In genomic region chr3:147408180-147409105, GRCh38 we compare ENCODE assay signal across 13 cellular contexts. TPM values are rescaled to one million over a fixed set of nuclear protein-coding genes. Genes with fewer than 3 reads are reported as not detected.
A peak's percentile ranks its signal among the peaks of the same experiment; 100 is the strongest.
DNase-seq lines count a peak whose midpoint lies in the region; ATAC-seq, FAIRE-seq and TF ChIP-seq lines count a peak whose summit lies in the region.
"Had no signal": no experiment of that assay in that cellular context is flagged by ENCODE, and none has a peak within 500 bp of the region (broad histone marks: within the 10 kb centered on the region; RNA-seq: fewer than 3 reads in every experiment).

No MANE protein-coding gene starts in this region.

- H3K36me3 ChIP-seq in GM23338 (ENCODE audit: insufficient read depth), result no peaks in the 10 kb centered on the region
- no peaks in the 10 kb centered on the region for H3K36me3 ChIP-seq in lower lobe of right lung
- H3K36me3 ChIP-seq: transverse colon had no signal

- no peaks in the 10 kb centered on the region for H3K9me3 ChIP-seq in A549
- no peaks in the 10 kb centered on the region for H3K9me3 ChIP-seq in lower lobe of right lung
- H3K9me3 ChIP-seq: transverse colon had no signal

- no peak overlapping the region for H3K4me3 ChIP-seq in A549
- peak overlapping the region; percentile 71 for H3K4me3 ChIP-seq in GM23338
- H3K4me3 ChIP-seq in lower lobe of right lung, result no peak overlapping the region
- H3K4me3 ChIP-seq: transverse colon had no signal

- TF ChIP-seq CTCF in A549 (IDR thresholded peaks at IDR 0.05) (no peak), GM23338 (conservative IDR thresholded peaks at IDR 0.05; ENCODE audit: low read depth in 2 of 2) (no peak), mesothelial cell of epicardium (IDR thresholded peaks at IDR 0.05; ENCODE audit: unreplicated experiment) (no peak), lower lobe of right lung (IDR thresholded peaks at IDR 0.05) (no peak)

- no peak overlapping the region for H3K27ac Mint-ChIP-seq in GM23338
- H3K27ac Mint-ChIP-seq in mesothelial cell of epicardium, result no peak overlapping the region

- H3K27me3 Mint-ChIP-seq in GM23338 (ENCODE audit: insufficient read depth, low read depth, poor library complexity) (peaks cover 99% of the 10 kb centered on the region), mesothelial cell of epicardium (ENCODE audit: low read depth) (peaks cover 99% of the 10 kb centered on the region)

- no peaks in the 10 kb centered on the region for H3K36me3 Mint-ChIP-seq in GM23338 (ENCODE audit: low read depth)
- no peaks in the 10 kb centered on the region for H3K36me3 Mint-ChIP-seq in mesothelial cell of epicardium

- H3K4me3 Mint-ChIP-seq in GM23338 (peak overlapping the region; percentile 79), mesothelial cell of epicardium (peak overlapping the region; percentile 36)

- no peak for TF ChIP-seq POLR2A in A549 (IDR thresholded peaks at IDR 0.05; ENCODE audit: low read length)

- no peak for FAIRE-seq in A549 (lab: Jason Lieb, UNC)
- FAIRE-seq: bronchial epithelial cell had no signal

- H3K79me2 ChIP-seq in GM23338 (replicated peaks; ENCODE audit: insufficient read depth), result no peaks in the 10 kb centered on the region

- H3K27me3 ChIP-seq in GM23338 (ENCODE audit: insufficient read depth) (peaks cover 98% of the 10 kb centered on the region), lower lobe of right lung (ENCODE audit: low read depth) (peaks cover 100% of the 10 kb centered on the region)

- H3K4me1 Mint-ChIP-seq in GM23338 (peaks cover 79% of the 10 kb centered on the region), mesothelial cell of epicardium (peaks cover 18% of the 10 kb centered on the region)

- POLR2A ChIA-PET in A549 (lab: Yijun Ruan, JAX), result no interaction called here

- TF ChIP-seq RAD21 in A549 (conservative IDR thresholded peaks at IDR 0.05 in 1 of 2, IDR thresholded peaks at IDR 0.05 in 1 of 2), result no peak

- no peak overlapping the region for H2AFZ ChIP-seq in GM23338

- H3K4me1 ChIP-seq in A549 (no peaks in the 10 kb centered on the region), GM23338 (ENCODE audit: insufficient read depth) (peaks cover 82% of the 10 kb centered on the region), lower lobe of right lung (peaks cover 33% of the 10 kb centered on the region)

- H3K9me2 ChIP-seq in GM23338 (ENCODE audit: insufficient read depth), result no peaks in the 10 kb centered on the region

- ATAC-seq in A549 (no peak), GM23338 (peak; percentile 1; the same call in 2 of the 3 replicates), lower lobe of right lung (no peak)
- ATAC-seq: Panc1 had no signal

- H4K20me1 ChIP-seq in GM23338 (replicated peaks; ENCODE audit: insufficient read depth), result no peaks in the 10 kb centered on the region; the same call in 1 of the 2 replicates

- H3F3A ChIP-seq in GM23338 (replicated peaks; ENCODE audit: low read depth), result peaks cover 56% of the 10 kb centered on the region

- peaks cover 15% of the 10 kb centered on the region for H3K9me3 Mint-ChIP-seq in GM23338
- H3K9me3 Mint-ChIP-seq in mesothelial cell of epicardium, result no peaks in the 10 kb centered on the region

- intact Hi-C loops in lower lobe of right lung (cut with DNase I), result no loop called here

- TF ChIP-seq EP300 in A549 (IDR thresholded peaks at IDR 0.05), result no peak

- H3K4me2 ChIP-seq in A549 (peak overlapping the region; percentile 28; the same call in 2 of the 3 replicates), GM23338 (peak overlapping the region; percentile 95)

- DNase-seq in A549 (ENCODE audit: low read depth in 1 of 2, low spot score in 1 of 2) (no peak), GM23338 (ENCODE audit: low spot score) (peak; percentile 84), mesothelial cell of epicardium (ENCODE audit: low spot score in 2 of 2, unreplicated experiment in 2 of 2) (no peak), lower lobe of right lung (no peak), MV-4-11 (lab: John Stamatoyannopoulos, UW) (no peak), HK-2 (ENCODE audit: unreplicated experiment) (no peak)
- DNase-seq in stimulated activated naive CD4-positive, alpha-beta T cell (lab: John Stamatoyannopoulos, UW), result no peak
- DNase-seq: Calu3, NCI-H1417 treated with DMSO at 0.1 percent for 48 hours, transverse colon had no signal

- WGBS in A549 (ENCODE audit: missing lambda C conversion rate), result 59% methylated on average over 27 of the region's 28 CpGs

- CTCF ChIA-PET in A549 (lab: Yijun Ruan, JAX), result no interaction called here

- H3K27ac ChIP-seq in A549, result no peak overlapping the region
- H3K27ac ChIP-seq in GM23338 (ENCODE audit: low read depth), result no peak overlapping the region
- peak overlapping the region; percentile 22 for H3K27ac ChIP-seq in angular gyrus (ENCODE audit: low read depth, low read length)
- no peak overlapping the region for H3K27ac ChIP-seq in lower lobe of right lung
- H3K27ac ChIP-seq: transverse colon had no signal

TF ChIP-seq in A549, 52 proteins besides CTCF, POLR2A, EP300 and RAD21 (continues in another document):
- TF ChIP-seq PBX3 (IDR thresholded peaks at IDR 0.05) (no peak), ZFP36 (IDR thresholded peaks at IDR 0.05; ENCODE audit: borderline replicate concordance, partially characterized antibody) (no peak), NFE2L2 (conservative IDR thresholded peaks at IDR 0.05; ENCODE audit: low read length) (no peak), POLR2AphosphoS2 (conservative IDR thresholded peaks at IDR 0.05; ENCODE audit: low read length) (no peak), RFX5 (IDR thresholded peaks at IDR 0.05) (no peak), HDAC2 (IDR thresholded peaks at IDR 0.05) (no peak), JUN (IDR thresholded peaks at IDR 0.05) (no peak), E2F6 (IDR thresholded peaks at IDR 0.05; ENCODE audit: borderline replicate concordance, low read depth) (no peak), BHLHE40 (IDR thresholded peaks at IDR 0.05; ENCODE audit: low read depth, low read length) (no peak)

TF ChIP-seq in GM23338, 12 proteins besides CTCF, POLR2A, EP300 and RAD21:
- TF ChIP-seq EZH2 (IDR thresholded peaks at IDR 0.05; ENCODE audit: low read depth, unreplicated experiment), result peak; percentile 75
- TF ChIP-seq STAT1 (IDR thresholded peaks at IDR 0.05; ENCODE audit: unreplicated experiment), result no peak

RNA-seq across cellular contexts. Expression of gene ZIC1, which starts 0.7 kb away (rescaled TPM):
- polyA plus RNA-seq in A549 (2011; rRNA removed) (0.01 and 0.03 TPM in 2 replicates), A549 (2017; fragmentation: RNase III; extraction: RNeasy Plus Mini Kit Qiagen cat#74134 plus additional on column Dnase treatment) (0.07 TPM in 1 of 3 replicates, not detected in the others), GM23338 (2016; fragmentation: Nextera tagmentation; extraction: Ambion mirVana) (0.95 and 1.4 TPM in 2 replicates)
- 0.09 and 0.17 TPM in 2 replicates for polyA plus RNA-seq in A549 (2012; cell fraction: cytosol; rRNA removed)
- 0.70 TPM in 1 of 2 replicates, not detected in the other for polyA plus RNA-seq in A549 (2012; cell fraction: nucleus; rRNA removed)
- not detected in 2 replicates for polyA minus RNA-seq in A549 (2011; rRNA and poly(A)+ RNA removed)
- 0.19 and 0.21 TPM in 2 replicates for total RNA-seq in GM23338 (2014; rRNA removed; shearing (Covaris generic))
- total RNA-seq in mesothelial cell of epicardium (0.22 TPM in 1 of 3 replicates, not detected in the others), lower lobe of right lung (not detected)
- total RNA-seq: bronchial epithelial cell, Calu3, transverse colon had no signal

RNA-seq across cellular contexts. Expression of gene ZIC4, which starts 2.1 kb away (rescaled TPM):
- not detected in 2 replicates for polyA plus RNA-seq in A549 (2011; rRNA removed)
- polyA plus RNA-seq in A549 (2012; cell fraction: cytosol; rRNA removed), result not detected in 2 replicates
- polyA plus RNA-seq in A549 (2012; cell fraction: nucleus; rRNA removed), result not detected in 2 replicates
- polyA plus RNA-seq in A549 (2017; fragmentation: RNase III; extraction: RNeasy Plus Mini Kit Qiagen cat#74134 plus additional on column Dnase treatment), result not detected in 3 replicates
- not detected in 2 replicates for polyA minus RNA-seq in A549 (2011; rRNA and poly(A)+ RNA removed)
- total RNA-seq in GM23338 (2014; rRNA removed; shearing (Covaris generic)), result not detected in 2 replicates
- 0.12 TPM in 1 of 2 replicates, not detected in the other for polyA plus RNA-seq in GM23338 (2016; fragmentation: Nextera tagmentation; extraction: Ambion mirVana)
- total RNA-seq in mesothelial cell of epicardium, result not detected in 3 replicates
- not detected for total RNA-seq in lower lobe of right lung
- total RNA-seq: bronchial epithelial cell, Calu3, transverse colon had no signal
